In genomic region chr17:38886643-38887010, GRCh38 we compare ENCODE assay signal across 16 cellular contexts. TPM values are rescaled to one million over a fixed set of nuclear protein-coding genes. Genes with fewer than 3 reads are reported as not detected.
A peak's percentile ranks its signal among the peaks of the same experiment; 100 is the strongest.
DNase-seq lines count a peak whose midpoint lies in the region; ATAC-seq and TF ChIP-seq lines count a peak whose summit lies in the region.
"Had no signal": no experiment of that assay in that cellular context is flagged by ENCODE, and none has a peak within 500 bp of the region (broad histone marks: within the 10 kb centered on the region; RNA-seq: fewer than 3 reads in every experiment).

No MANE protein-coding gene starts in this region.

- no peaks in the 10 kb centered on the region for H3K9me3 Mint-ChIP-seq in activated CD4-positive, alpha-beta T cell treated with anti-CD3 and anti-CD28 coated beads, Interleukin-2, amount 10 ng/mL, durations not matched to agents 7 days and 5 days
- H3K9me3 Mint-ChIP-seq in osteocyte (ENCODE audit: unreplicated experiment): no peaks in the 10 kb centered on the region

- peak overlapping the region; percentile 68 for H3K9ac ChIP-seq in NT2/D1 (ENCODE audit: insufficient read length, low read depth)

- peaks cover 86% of the 10 kb centered on the region for H3K36me3 ChIP-seq in NT2/D1 (ENCODE audit: insufficient read depth, insufficient read length, low read length)
- H3K36me3 ChIP-seq in effector memory CD4-positive, alpha-beta T cell (ENCODE audit: control insufficient read depth, insufficient read depth, low read length): peaks cover 23% of the 10 kb centered on the region

- H3K4me3 Mint-ChIP-seq in activated CD4-positive, alpha-beta T cell treated with anti-CD3 and anti-CD28 coated beads, Interleukin-2, amount 10 ng/mL, durations not matched to agents 7 days and 5 days: no peak overlapping the region
- no peak overlapping the region for H3K4me3 Mint-ChIP-seq in osteocyte (ENCODE audit: unreplicated experiment)

- POLR2A ChIA-PET in activated CD4-positive, alpha-beta T cell treated with anti-CD3 and anti-CD28 coated beads, Interleukin-2, amount 10 ng/mL, durations not matched to agents 7 days and 5 days (lab: Charles Lee): no interaction called here

- no peaks in the 10 kb centered on the region for H3K27me3 Mint-ChIP-seq in activated CD4-positive, alpha-beta T cell treated with anti-CD3 and anti-CD28 coated beads, Interleukin-2, amount 10 ng/mL, durations not matched to agents 7 days and 5 days
- no peaks in the 10 kb centered on the region for H3K27me3 Mint-ChIP-seq in osteocyte (ENCODE audit: unreplicated experiment)

- no peak overlapping the region for H3K4me3 ChIP-seq in NT2/D1 (ENCODE audit: insufficient read length, low read depth)
- H3K4me3 ChIP-seq in effector memory CD4-positive, alpha-beta T cell (ENCODE audit: insufficient read depth, low read depth, low read length, poor library complexity, severe bottlenecking): no peak overlapping the region
- H3K4me3 ChIP-seq: esophagus muscularis mucosa had no signal

- H3K4me1 Mint-ChIP-seq in activated CD4-positive, alpha-beta T cell treated with anti-CD3 and anti-CD28 coated beads, Interleukin-2, amount 10 ng/mL, durations not matched to agents 7 days and 5 days: peaks cover 92% of the 10 kb centered on the region
- H3K4me1 Mint-ChIP-seq in osteocyte (ENCODE audit: unreplicated experiment): peaks cover 67% of the 10 kb centered on the region

- ATAC-seq in HG02973 (IDR thresholded peaks at IDR 0.05; ENCODE audit: unreplicated experiment): no peak
- no peak for ATAC-seq in GM21447 (IDR thresholded peaks at IDR 0.05; ENCODE audit: unreplicated experiment)

- TF ChIP-seq CTCF in osteocyte (IDR thresholded peaks at IDR 0.05): no peak

- H3K27ac ChIP-seq in effector memory CD4-positive, alpha-beta T cell (ENCODE audit: insufficient read depth, low read length, poor library complexity, severe bottlenecking): peak overlapping the region; percentile 29

- CTCF ChIA-PET in activated CD4-positive, alpha-beta T cell treated with anti-CD3 and anti-CD28 coated beads, Interleukin-2, amount 10 ng/mL, durations not matched to agents 7 days and 5 days (lab: Charles Lee): interaction anchor here (0.6 to 2.7 kb wide), 4 partner anchors 9 to 85 kb away, joined by 3 to 11 read pairs (median 4); no protein-coding TSS in a partner anchor

- H3K27me3 ChIP-seq in NT2/D1 (ENCODE audit: insufficient read depth, insufficient read length): no peaks in the 10 kb centered on the region
- H3K27me3 ChIP-seq in effector memory CD4-positive, alpha-beta T cell (replicated peaks; ENCODE audit: control insufficient read depth, insufficient read depth, low read length, poor library complexity, severe bottlenecking): no peaks in the 10 kb centered on the region
- H3K27me3 ChIP-seq: esophagus muscularis mucosa had no signal

- H3K27ac Mint-ChIP-seq in activated CD4-positive, alpha-beta T cell treated with anti-CD3 and anti-CD28 coated beads, Interleukin-2, amount 10 ng/mL, durations not matched to agents 7 days and 5 days: peak overlapping the region; percentile 82
- peak overlapping the region; percentile 76 for H3K27ac Mint-ChIP-seq in osteocyte (ENCODE audit: unreplicated experiment)

- H3K9me3 ChIP-seq in NT2/D1 (ENCODE audit: insufficient read depth, low read length): no peaks in the 10 kb centered on the region
- H3K9me3 ChIP-seq in effector memory CD4-positive, alpha-beta T cell (ENCODE audit: control insufficient read depth, low read length): no peaks in the 10 kb centered on the region
- H3K9me3 ChIP-seq: esophagus muscularis mucosa had no signal

- peaks cover 38% of the 10 kb centered on the region for H3K4me1 ChIP-seq in NT2/D1 (ENCODE audit: insufficient read depth, insufficient read length)
- H3K4me1 ChIP-seq in effector memory CD4-positive, alpha-beta T cell (ENCODE audit: control insufficient read depth, insufficient read depth, low read length, poor library complexity, severe bottlenecking): peaks cover 79% of the 10 kb centered on the region

- no peak for DNase-seq in activated CD4-positive, alpha-beta T cell treated with anti-CD3 and anti-CD28 coated beads, Interleukin-2, amount 10 ng/mL, durations not matched to agents 7 days and 5 days
- DNase-seq in activated CD4-positive, alpha-beta T cell treated with anti-CD3 and anti-CD28 coated beads for 4 hours: no peak
- DNase-seq in NT2/D1 (ENCODE audit: low read depth, low spot score): no peak
- no peak for DNase-seq in effector memory CD4-positive, alpha-beta T cell
- DNase-seq in osteocyte (ENCODE audit: extremely low spot score, unreplicated experiment): no peak
- no peak for DNase-seq in dermis blood vessel endothelial cell
- DNase-seq: activated CD4-positive, alpha-beta T cell treated with anti-CD3 and anti-CD28 coated beads, Interleukin-2, amount 50 U/mL, for 48 hours; activated naive CD4-positive, alpha-beta T cell treated with anti-CD3 and anti-CD28 coated beads, Interleukin-2, amount 50 U/mL, for 16 hours; kidney glomerular epithelial cell; NCI-H2029; NCI-H774; SHP77; stimulated activated CD8-positive, alpha-beta memory T cell treated with anti-CD3 and anti-CD28 coated beads, Interleukin-4, amount 100 ng/mL, for 48 hours had no signal

- peaks cover 67% of the 10 kb centered on the region for H3K36me3 Mint-ChIP-seq in activated CD4-positive, alpha-beta T cell treated with anti-CD3 and anti-CD28 coated beads, Interleukin-2, amount 10 ng/mL, durations not matched to agents 7 days and 5 days (ENCODE audit: low read depth)
- peaks cover 43% of the 10 kb centered on the region for H3K36me3 Mint-ChIP-seq in osteocyte (ENCODE audit: unreplicated experiment)

RNA-seq across cellular contexts. Expression of gene LASP1, which starts 16.8 kb away (rescaled TPM):
- total RNA-seq in activated CD4-positive, alpha-beta T cell treated with anti-CD3 and anti-CD28 coated beads, Interleukin-2, amount 10 ng/mL, durations not matched to agents 7 days and 5 days: 100 to 1,000 TPM; 189 to 200 TPM
- total RNA-seq in osteocyte (402 and 409 TPM in 2 replicates), dermis blood vessel endothelial cell (104 and 199 TPM in 2 replicates)

RNA-seq across cellular contexts. Expression of gene RPL23, which starts 33.1 kb away (rescaled TPM):
- total RNA-seq in activated CD4-positive, alpha-beta T cell treated with anti-CD3 and anti-CD28 coated beads, Interleukin-2, amount 10 ng/mL, durations not matched to agents 7 days and 5 days: 1,000 to 10,000 TPM; 1,147 to 1,160 TPM
- 1,245 and 1,310 TPM in 2 replicates for total RNA-seq in osteocyte
- 921 and 1,590 TPM in 2 replicates for total RNA-seq in dermis blood vessel endothelial cell
